ENCODE assay signal across 21 cellular contexts in the genomic region with DNA sequence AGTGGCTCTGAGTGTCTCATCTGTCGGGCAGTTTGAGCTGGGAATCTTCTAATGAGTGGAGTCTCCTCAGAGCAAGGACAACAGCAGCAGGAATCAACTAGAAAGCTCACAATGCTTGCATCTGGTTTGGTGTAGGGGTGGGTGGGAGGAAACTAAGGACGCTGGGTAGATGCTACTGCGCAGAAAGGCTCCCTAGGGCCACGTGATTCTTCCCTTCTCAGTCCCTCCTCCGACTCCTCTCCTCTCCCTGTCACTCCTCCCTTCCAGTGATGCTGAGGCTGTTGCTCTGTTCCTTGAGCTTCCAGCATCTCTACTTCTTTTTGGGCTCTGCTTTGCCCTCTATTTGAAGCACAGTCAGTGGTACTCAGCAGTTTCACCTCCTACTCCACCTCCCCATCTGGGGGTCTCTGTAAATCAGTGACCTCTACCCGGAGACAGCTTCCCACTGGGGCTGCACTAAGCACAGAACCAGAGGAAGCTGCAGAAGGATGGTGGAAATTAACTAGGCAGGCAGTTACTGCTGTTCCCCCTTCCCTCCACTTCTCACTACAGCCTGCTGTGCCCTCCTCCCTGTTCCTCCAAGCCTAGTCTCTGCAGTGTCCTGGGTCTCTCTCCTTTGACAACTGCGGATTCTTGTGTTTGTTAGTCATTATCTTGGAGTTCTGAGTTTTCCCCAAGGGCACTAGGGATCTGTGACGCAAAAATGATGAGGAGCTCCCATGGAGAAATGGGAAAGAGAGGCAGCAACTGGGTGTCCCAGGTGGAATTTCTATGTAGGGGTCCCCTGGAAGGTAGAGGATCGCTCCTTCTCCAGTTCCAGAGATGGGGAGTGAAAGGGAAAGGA. TPM values are rescaled to one million over a fixed set of nuclear protein-coding genes. Genes with fewer than 3 reads are reported as not detected.
DNase-seq lines count a peak whose midpoint lies in the region; ATAC-seq, FAIRE-seq and TF ChIP-seq lines count a peak whose summit lies in the region.
"Had no signal": no experiment of that assay in that cellular context is flagged by ENCODE, and none has a peak within 500 bp of the region (broad histone marks: within the 10 kb centered on the region; RNA-seq: fewer than 3 reads in every experiment).

No MANE protein-coding gene starts in this region.

- no peak overlapping the region for H3K4me3 Mint-ChIP-seq in type B pancreatic cell
- H3K4me3 Mint-ChIP-seq: activated naive CD8-positive, alpha-beta T cell treated with anti-CD3 and anti-CD28 coated beads, Interleukin-2, amount 50 U/mL, for 24 hours; T-cell had no signal

- CTCF ChIA-PET in Panc1 (lab: Charles Lee), result interaction anchor here (0.6 kb wide), 1 partner anchor 37 kb away, joined by 3 read pairs; no protein-coding TSS in a partner anchor
- CTCF ChIA-PET in H1 (lab: Charles Lee; ENCODE audit: partially characterized antibody), result interaction anchor here (0.6 to 2.6 kb wide), 7 partner anchors 10 to 1396 kb away, joined by 3 to 12 read pairs (median 4); a partner anchor contains a TSS

- TF ChIP-seq POLR2A in GM12892 (IDR thresholded peaks at IDR 0.05; ENCODE audit: low read depth, low read length), result no peak
- no peak for TF ChIP-seq POLR2A in H1 (IDR thresholded peaks at IDR 0.05; ENCODE audit: control extremely low read depth in 1 of 2, low read depth in 2 of 2, low read length in 2 of 2)

- no peaks in the 10 kb centered on the region for H3K9me3 ChIP-seq in Panc1 (ENCODE audit: control insufficient read depth, insufficient read depth, low read depth, low read length)
- no peaks in the 10 kb centered on the region for H3K9me3 ChIP-seq in H1 (ENCODE audit: insufficient read depth in 2 of 2, low read depth in 1 of 2, low read length in 1 of 2)
- H3K9me3 ChIP-seq in osteoblast (ENCODE audit: low read depth, low read length), result no peaks in the 10 kb centered on the region
- no peaks in the 10 kb centered on the region for H3K9me3 ChIP-seq in pancreas
- H3K9me3 ChIP-seq: lower lobe of right lung had no signal

- H3K4me2 ChIP-seq in H1 (ENCODE audit: insufficient read depth in 1 of 2, low read depth in 2 of 2, low read length in 2 of 2) (peak overlapping the region in 1 of 2 experiments; percentile 7; a peak in 1 of 4 replicates), osteoblast (ENCODE audit: insufficient read depth, low read length) (no peak overlapping the region)
- H3K4me2 ChIP-seq: hepatocyte had no signal

- no TSS peak for BruUV-seq in Panc1 (replicated peaks; lab: Mats Ljungman, UMichigan)

- intact Hi-C loops in Panc1 (cut with micrococcal nuclease; ENCODE audit: unreplicated experiment), result no loop called here
- intact Hi-C loops in pancreas (cut with DNase I), result no loop called here

- 58% methylated on average over 9 of the region's 9 CpGs; no CpG with 5 or more reads in 1 of the 2 experiments for WGBS in H1 (ENCODE audit: extremely low coverage in 1 of 2, insufficient coverage in 1 of 2, insufficient read length in 1 of 2, insufficient replicate concordance in 2 of 2, low coverage in 1 of 2, low lambda C conversion rate in 2 of 2, missing lambda C conversion rate in 1 of 2), 2 experiments
- 63 to 64% methylated on average over 9 of the region's 9 CpGs for WGBS in pancreas, 2 donors

- no peaks in the 10 kb centered on the region for H3K36me3 Mint-ChIP-seq in type B pancreatic cell

- H2BK20ac ChIP-seq in H1 (ENCODE audit: low read length), result no peak overlapping the region

- no peak overlapping the region for H3K56ac ChIP-seq in H1 (replicated peaks; ENCODE audit: insufficient read length, low read depth, low read length)

- FAIRE-seq in GM12892 (lab: Jason Lieb, UNC), result peak; percentile 24
- FAIRE-seq in H1 (lab: Jason Lieb, UNC), result no peak
- no peak for FAIRE-seq in pancreas (lab: Jason Lieb, UNC)
- FAIRE-seq: keratinocyte had no signal

- no peak overlapping the region for H3K14ac ChIP-seq in H1 (ENCODE audit: insufficient read length)

- no peak overlapping the region for H2BK5ac ChIP-seq in H1 (ENCODE audit: low read depth, low read length)

- no peak overlapping the region for H3K9ac ChIP-seq in H1 (replicated peaks in 1 of 4; ENCODE audit: extremely low read depth in 1 of 4, low read depth in 3 of 4, low read length in 3 of 4)

- H3K27ac ChIP-seq in Panc1 (ENCODE audit: low read length), result no peak overlapping the region
- peak overlapping the region; percentile 2; the same call in 1 of the 2 replicates for H3K27ac ChIP-seq in H1 (ENCODE audit: low read depth, low read length)
- H3K27ac ChIP-seq in osteoblast (ENCODE audit: low read depth, low read length), result no peak overlapping the region
- H3K27ac ChIP-seq in pancreas, result no peak overlapping the region
- H3K27ac ChIP-seq: hepatocyte, lower lobe of right lung had no signal

- no peak overlapping the region for H2BK15ac ChIP-seq in H1 (ENCODE audit: low read length)

- peaks cover 7% of the 10 kb centered on the region for H3K4me1 Mint-ChIP-seq in type B pancreatic cell (ENCODE audit: unreplicated experiment)

- in situ Hi-C loops in Panc1 (cut with HindIII; ENCODE audit: low pct_unique_long_range_greater_than_20kb, low sequenced_read_pairs) (no loop called here), GM13976 (cut with MboI; ENCODE audit: low sequenced_read_pairs, unreplicated experiment) (no loop called here)

- H3K27me3 ChIP-seq in Panc1 (ENCODE audit: control insufficient read depth, insufficient read depth, low read length), result no peaks in the 10 kb centered on the region
- H3K27me3 ChIP-seq in H1 (replicated peaks in 1 of 4; ENCODE audit: control insufficient read depth in 3 of 4, extremely low read depth in 1 of 4, insufficient read depth in 3 of 4, low read length in 3 of 4), result peaks cover 0 to 3% (median 1%) of the 10 kb centered on the region in 4 experiments; a peak in 1 of 7 replicates
- peaks cover 62% of the 10 kb centered on the region for H3K27me3 ChIP-seq in osteoblast (ENCODE audit: insufficient read depth, low read length)
- no peaks in the 10 kb centered on the region for H3K27me3 ChIP-seq in pancreas

- no peak overlapping the region for H3K27ac Mint-ChIP-seq in type B pancreatic cell
- H3K27ac Mint-ChIP-seq: activated naive CD8-positive, alpha-beta T cell treated with anti-CD3 and anti-CD28 coated beads, Interleukin-2, amount 50 U/mL, for 24 hours; activated T-helper 2 cell treated with anti-CD3 and anti-CD28 coated beads, Interferon-gamma antibody, Interleukin-2, Interleukin-4, amounts not matched to agents 10 μg/mL and 5 μg/mL and 100 μg/mL, durations not matched to agents 14 hours and 24 hours and 36 hours had no signal

- H3K36me3 ChIP-seq in Panc1 (ENCODE audit: control insufficient read depth, insufficient read depth, low read length) (no peaks in the 10 kb centered on the region), H1 (ENCODE audit: control insufficient read depth in 2 of 4, insufficient read depth in 4 of 4, low read length in 3 of 4) (no peaks in the 10 kb centered on the region), osteoblast (ENCODE audit: insufficient read depth, low read length) (no peaks in the 10 kb centered on the region), pancreas (no peaks in the 10 kb centered on the region)
- H3K36me3 ChIP-seq: lower lobe of right lung had no signal

- H3K79me1 ChIP-seq in H1 (ENCODE audit: low read depth, low read length), result no peaks in the 10 kb centered on the region

- H2AFZ ChIP-seq in H1 (ENCODE audit: low read length), result 0 out of 2 replicates have a peak overlapping the region, but pooled peaks have one; percentile 61
- no peak overlapping the region for H2AFZ ChIP-seq in osteoblast (ENCODE audit: low read length)
- H2AFZ ChIP-seq: hepatocyte had no signal

- TF ChIP-seq EP300 in H1 (IDR thresholded peaks at IDR 0.05; ENCODE audit: borderline replicate concordance in 1 of 2, low read depth in 2 of 2, low read length in 2 of 2), result no peak

- H3K23ac ChIP-seq in H1 (ENCODE audit: insufficient read length), result no peak overlapping the region

- no peak overlapping the region for H4K5ac ChIP-seq in H1 (ENCODE audit: insufficient read length, low read depth, low read length)

- H3K4me3 ChIP-seq in Panc1 (ENCODE audit: low read depth in 2 of 2, low read length in 2 of 2), result no peak overlapping the region
- H3K4me3 ChIP-seq in H1 (ENCODE audit: extremely low read depth in 1 of 4, insufficient read depth in 2 of 4, low read depth in 3 of 4, low read length in 4 of 4), result no peak overlapping the region
- no peak overlapping the region for H3K4me3 ChIP-seq in osteoblast (ENCODE audit: insufficient read depth, low read length)
- H3K4me3 ChIP-seq in pancreas, result no peak overlapping the region
- H3K4me3 ChIP-seq: hepatocyte, lower lobe of right lung had no signal

- H3K18ac ChIP-seq in H1 (ENCODE audit: extremely low read depth, low read length), result no peak overlapping the region

- no peaks in the 10 kb centered on the region for H3K4me1 ChIP-seq in Panc1 (ENCODE audit: control insufficient read depth, insufficient read depth, low read length)
- H3K4me1 ChIP-seq in H1 (replicated peaks in 1 of 4; ENCODE audit: control insufficient read depth in 3 of 4, insufficient read depth in 4 of 4, low read length in 3 of 4), result no peaks in the 10 kb centered on the region; a peak in 1 of 7 replicates
- H3K4me1 ChIP-seq in osteoblast (ENCODE audit: insufficient read depth, low read length), result no peaks in the 10 kb centered on the region
- no peaks in the 10 kb centered on the region for H3K4me1 ChIP-seq in pancreas
- H3K4me1 ChIP-seq: lower lobe of right lung had no signal

- no peak overlapping the region for H4K91ac ChIP-seq in H1 (replicated peaks; ENCODE audit: insufficient read length, low read length)

- ATAC-seq in Panc1, result peak; percentile 47; the same call in 1 of the 2 replicates
- no peak for ATAC-seq in pancreas
- no peak for ATAC-seq in HG02642 (IDR thresholded peaks at IDR 0.05; ENCODE audit: poor library complexity, unreplicated experiment)
- ATAC-seq: activated naive CD8-positive, alpha-beta T cell treated with anti-CD3 and anti-CD28 coated beads, Interleukin-2, amount 50 U/mL, for 24 hours; lower lobe of right lung; T-cell had no signal

- no peak overlapping the region for H2AK5ac ChIP-seq in H1 (ENCODE audit: low read depth, low read length)

- POLR2A ChIA-PET in Panc1 (lab: Charles Lee) (interaction anchor here (0.7 kb wide), 2 partner anchors 38 to 433 kb away, joined by 8 to 17 read pairs; no protein-coding TSS in a partner anchor), H1 (lab: Charles Lee; ENCODE audit: partially characterized antibody) (interaction anchor here (0.8 kb wide), 1 partner anchor 27 kb away, joined by 4 read pairs; no protein-coding TSS in a partner anchor)

- H4K20me1 ChIP-seq in H1 (replicated peaks in 1 of 2; ENCODE audit: control insufficient read depth in 1 of 2, insufficient read depth in 2 of 2, low read length in 2 of 2), result no peaks in the 10 kb centered on the region
- no peaks in the 10 kb centered on the region for H4K20me1 ChIP-seq in osteoblast (ENCODE audit: insufficient read depth, low read length)

- no peak overlapping the region; the same call in 1 of the 2 replicates for H2BK12ac ChIP-seq in H1 (ENCODE audit: low read depth, low read length)

- DNase-seq in GM12892 (ENCODE audit: insufficient read length) (no peak), Panc1 (ENCODE audit: low read depth, low spot score) (no peak), H1 (ENCODE audit: low read depth in 1 of 2, low spot score in 2 of 2) (no peak), osteoblast (ENCODE audit: insufficient read length, low spot score, missing footprints) (peak; percentile 65), pancreas (no peak), GM13976 (ENCODE audit: low spot score) (no peak), type B pancreatic cell (ENCODE audit: extremely low spot score, unreplicated experiment) (no peak)
- DNase-seq: activated CD4-positive, alpha-beta T cell treated with anti-CD3 and anti-CD28 coated beads for 48 hours; activated naive CD8-positive, alpha-beta T cell treated with anti-CD3 and anti-CD28 coated beads, Interleukin-2, amount 50 U/mL, for 24 hours; cortex of kidney; lower lobe of right lung; NCI-H1105 treated with DMSO at 0.1 percent for 48 hours; NCI-H2107; NCI-H510A treated with DMSO at 0.1 percent for 48 hours; occipital lobe; stimulated activated CD8-positive, alpha-beta memory T cell treated with anti-CD3 and anti-CD28 coated beads, Interleukin-4, amount 100 ng/mL, for 48 hours; T-cell had no signal

- H3K4ac ChIP-seq in H1 (replicated peaks; ENCODE audit: insufficient read length, low read depth, low read length), result no peak overlapping the region

- H3K27me3 Mint-ChIP-seq in type B pancreatic cell, result peaks cover 54% of the 10 kb centered on the region

- TF ChIP-seq CTCF in Panc1 (IDR thresholded peaks at IDR 0.05) (no peak), H1 (IDR thresholded peaks at IDR 0.05; ENCODE audit: control extremely low read depth in 1 of 3, insufficient read depth in 1 of 3, low read depth in 1 of 3, low read length in 3 of 3) (no peak), osteoblast (IDR thresholded peaks at IDR 0.05; ENCODE audit: extremely low read depth, low read depth, low read length) (no peak), pancreas (IDR thresholded peaks at IDR 0.05) (no peak), GM13976 (IDR thresholded peaks at IDR 0.05; ENCODE audit: borderline replicate concordance, control extremely low read depth, extremely low read depth, insufficient read depth, missing control alignments) (no peak), type B pancreatic cell (conservative IDR thresholded peaks at IDR 0.05) (no peak)

- H3K23me2 ChIP-seq in H1 (ENCODE audit: low read depth, low read length), result no peaks in the 10 kb centered on the region

- no peak for TF ChIP-seq RAD21 in H1 (IDR thresholded peaks at IDR 0.05 in 1 of 2, conservative IDR thresholded peaks at IDR 0.05 in 1 of 2; ENCODE audit: low read depth in 2 of 2, low read length in 2 of 2)

- no peak overlapping the region for H4K8ac ChIP-seq in H1 (ENCODE audit: extremely low read depth, insufficient read depth, low read length)

- H3K79me2 ChIP-seq in H1 (ENCODE audit: control insufficient read depth in 1 of 2, insufficient read depth in 2 of 2, low read length in 2 of 2) (no peaks in the 10 kb centered on the region), osteoblast (ENCODE audit: insufficient read depth, low read length) (no peaks in the 10 kb centered on the region)
- H3K79me2 ChIP-seq: hepatocyte had no signal

- H3K9me3 Mint-ChIP-seq in type B pancreatic cell, result no peaks in the 10 kb centered on the region
- H3K9me3 Mint-ChIP-seq: activated naive CD8-positive, alpha-beta T cell treated with anti-CD3 and anti-CD28 coated beads, Interleukin-2, amount 50 U/mL, for 24 hours; activated T-helper 2 cell treated with anti-CD3 and anti-CD28 coated beads, Interferon-gamma antibody, Interleukin-2, Interleukin-4, amounts not matched to agents 10 μg/mL and 5 μg/mL and 100 μg/mL, durations not matched to agents 14 hours and 24 hours and 36 hours; T-cell had no signal

- no peak overlapping the region for H2BK120ac ChIP-seq in H1 (replicated peaks; ENCODE audit: low read depth, low read length)

RNA-seq across cellular contexts. Expression of a gene that starts 5.8 kb away (rescaled TPM):
- not detected for polyA plus RNA-seq in GM12892 (2012; ENCODE audit: missing spikeins)
- total RNA-seq in Panc1 (2021; ENCODE audit: unreplicated experiment), result not detected
- not detected for polyA plus RNA-seq in Panc1 (2012; ENCODE audit: insufficient read length)
- total RNA-seq in H1 (2021; fragmentation: NEBNext Ultra II Directional; extraction: Animal tissue kit (Norgen Biotek cat#: 25700)), result not detected in 2 replicates
- polyA plus RNA-seq in H1 (2011; rRNA removed), result 0.03 TPM in 1 of 2 replicates, not detected in the other
- polyA plus RNA-seq in H1 (2011; cell fraction: cytosol; rRNA removed), result not detected
- not detected for polyA plus RNA-seq in H1 (2011; cell fraction: nucleus; rRNA removed)
- polyA plus RNA-seq in H1 (2012, experiment 1 of 2), result 0.05 TPM in 1 of 4 replicates, not detected in the others
- polyA plus RNA-seq in H1 (2012, experiment 2 of 2), result not detected
- not detected for polyA plus RNA-seq in H1 (2013, experiment 1 of 2)
- not detected for polyA plus RNA-seq in H1 (2013, experiment 2 of 2)
- not detected in 2 replicates for polyA minus RNA-seq in H1 (2011; rRNA and poly(A)+ RNA removed)
- not detected for polyA minus RNA-seq in H1 (2011; cell fraction: cytosol; rRNA and poly(A)+ RNA removed)
- 0.30 TPM for polyA minus RNA-seq in H1 (2011; cell fraction: nucleus; rRNA and poly(A)+ RNA removed)
- total RNA-seq in osteoblast, result not detected in 2 replicates
- under 1 TPM; 0.15 to 0.52 (median 0.26) TPM for total RNA-seq in pancreas
- under 1 TPM; 0.27 to 0.89 TPM for polyA plus RNA-seq in pancreas
- not detected in 2 replicates for total RNA-seq in type B pancreatic cell (ENCODE audit: low replicate concordance)
- total RNA-seq: activated T-helper 2 cell treated with anti-CD3 and anti-CD28 coated beads, Interferon-gamma antibody, Interleukin-2, Interleukin-4, amounts not matched to agents 10 μg/mL and 5 μg/mL and 100 μg/mL, durations not matched to agents 14 hours and 24 hours and 36 hours; hepatocyte; occipital lobe had no signal
- polyA plus RNA-seq: hepatocyte, keratinocyte had no signal

RNA-seq across cellular contexts. Expression of a gene that starts 9.1 kb away (rescaled TPM):
- 6.4 TPM for polyA plus RNA-seq in GM12892 (2012; ENCODE audit: missing spikeins)
- total RNA-seq in Panc1 (2021; ENCODE audit: unreplicated experiment), result 33.6 TPM
- 21.8 TPM for polyA plus RNA-seq in Panc1 (2012; ENCODE audit: insufficient read length)
- 23.8 and 26.1 TPM in 2 replicates for total RNA-seq in H1 (2021; fragmentation: NEBNext Ultra II Directional; extraction: Animal tissue kit (Norgen Biotek cat#: 25700))
- 7.7 and 9.9 TPM in 2 replicates for polyA plus RNA-seq in H1 (2011; rRNA removed)
- 11.5 TPM for polyA plus RNA-seq in H1 (2011; cell fraction: cytosol; rRNA removed)
- 10.3 TPM for polyA plus RNA-seq in H1 (2011; cell fraction: nucleus; rRNA removed)
- 15.2 to 18.5 TPM (median 16.9 TPM) in 4 replicates for polyA plus RNA-seq in H1 (2012, experiment 1 of 2)
- polyA plus RNA-seq in H1 (2012, experiment 2 of 2), result 3.5 TPM
- polyA plus RNA-seq in H1 (2013, experiment 1 of 2), result 15.1 TPM
- polyA plus RNA-seq in H1 (2013, experiment 2 of 2), result 15.0 TPM
- polyA minus RNA-seq in H1 (2011; rRNA and poly(A)+ RNA removed), result 17.9 and 19.3 TPM in 2 replicates
- 8.6 TPM for polyA minus RNA-seq in H1 (2011; cell fraction: cytosol; rRNA and poly(A)+ RNA removed)
- 11.3 TPM for polyA minus RNA-seq in H1 (2011; cell fraction: nucleus; rRNA and poly(A)+ RNA removed)
- 1.1 and 1.2 TPM in 2 replicates for total RNA-seq in osteoblast
- total RNA-seq in pancreas, result 1 to 10 TPM; 2.6 to 7.5 (median 4.1) TPM
- 1 to 10 TPM; 2.6 to 4.2 TPM for polyA plus RNA-seq in pancreas
- total RNA-seq in type B pancreatic cell (ENCODE audit: low replicate concordance), result 8.9 and 10.0 TPM in 2 replicates

RNA-seq across cellular contexts. Expression of a gene that starts 32.2 kb away (rescaled TPM):
- not detected for polyA plus RNA-seq in GM12892 (2012; ENCODE audit: missing spikeins)
- total RNA-seq in Panc1 (2021; ENCODE audit: unreplicated experiment) (not detected), osteoblast (not detected in 2 replicates), pancreas (10 to 100 TPM; 11.9 to 28.8 (median 23.1) TPM), type B pancreatic cell (ENCODE audit: low replicate concordance) (not detected in 2 replicates)
- not detected for polyA plus RNA-seq in Panc1 (2012; ENCODE audit: insufficient read length)
- total RNA-seq in H1 (2021; fragmentation: NEBNext Ultra II Directional; extraction: Animal tissue kit (Norgen Biotek cat#: 25700)), result 0.52 and 0.54 TPM in 2 replicates
- polyA plus RNA-seq in H1 (2011; rRNA removed) (0.44 and 0.52 TPM in 2 replicates), pancreas (10 to 100 TPM; 17.1 to 36.7 TPM)
- 0.47 TPM for polyA plus RNA-seq in H1 (2011; cell fraction: cytosol; rRNA removed)
- 0.66 TPM for polyA plus RNA-seq in H1 (2011; cell fraction: nucleus; rRNA removed)
- 0.28 to 0.44 TPM (median 0.37 TPM) in 4 replicates for polyA plus RNA-seq in H1 (2012, experiment 1 of 2)
- polyA plus RNA-seq in H1 (2012, experiment 2 of 2), result 0.39 TPM
- polyA plus RNA-seq in H1 (2013, experiment 1 of 2), result 0.30 TPM
- polyA plus RNA-seq in H1 (2013, experiment 2 of 2), result 0.28 TPM
- 0.76 and 0.90 TPM in 2 replicates for polyA minus RNA-seq in H1 (2011; rRNA and poly(A)+ RNA removed)
- 0.44 TPM for polyA minus RNA-seq in H1 (2011; cell fraction: cytosol; rRNA and poly(A)+ RNA removed)
- polyA minus RNA-seq in H1 (2011; cell fraction: nucleus; rRNA and poly(A)+ RNA removed), result 1.2 TPM

RNA-seq across cellular contexts. Expression of a gene that starts 36.1 kb away (rescaled TPM):
- 95.4 TPM for polyA plus RNA-seq in GM12892 (2012; ENCODE audit: missing spikeins)
- total RNA-seq in Panc1 (2021; ENCODE audit: unreplicated experiment), result 98.3 TPM
- 87.4 TPM for polyA plus RNA-seq in Panc1 (2012; ENCODE audit: insufficient read length)
- 96.4 and 113 TPM in 2 replicates for total RNA-seq in H1 (2021; fragmentation: NEBNext Ultra II Directional; extraction: Animal tissue kit (Norgen Biotek cat#: 25700))
- polyA plus RNA-seq in H1 (2011; rRNA removed), result 64.7 and 74.9 TPM in 2 replicates
- 81.9 TPM for polyA plus RNA-seq in H1 (2011; cell fraction: cytosol; rRNA removed)
- polyA plus RNA-seq in H1 (2011; cell fraction: nucleus; rRNA removed), result 80.9 TPM
- polyA plus RNA-seq in H1 (2012, experiment 1 of 2), result 90.9 to 124 TPM (median 106 TPM) in 4 replicates
- 102 TPM for polyA plus RNA-seq in H1 (2012, experiment 2 of 2)
- 69.8 TPM for polyA plus RNA-seq in H1 (2013, experiment 1 of 2)
- 74.0 TPM for polyA plus RNA-seq in H1 (2013, experiment 2 of 2)
- 56.2 and 74.3 TPM in 2 replicates for polyA minus RNA-seq in H1 (2011; rRNA and poly(A)+ RNA removed)
- polyA minus RNA-seq in H1 (2011; cell fraction: cytosol; rRNA and poly(A)+ RNA removed), result 48.1 TPM
- 50.0 TPM for polyA minus RNA-seq in H1 (2011; cell fraction: nucleus; rRNA and poly(A)+ RNA removed)
- 68.4 and 73.8 TPM in 2 replicates for total RNA-seq in osteoblast
- total RNA-seq in pancreas, result 10 to 100 TPM; 21.8 to 27.9 (median 24.6) TPM
- polyA plus RNA-seq in pancreas, result 10 to 100 TPM; 47.0 to 61.9 TPM
- 80.4 and 92.1 TPM in 2 replicates for total RNA-seq in type B pancreatic cell (ENCODE audit: low replicate concordance)

RNA-seq across cellular contexts. Expression of a gene that starts 40.2 kb away (rescaled TPM):
- polyA plus RNA-seq in GM12892 (2012; ENCODE audit: missing spikeins), result not detected
- total RNA-seq in Panc1 (2021; ENCODE audit: unreplicated experiment) (1.2 TPM), osteoblast (not detected in 2 replicates), pancreas (1 to 10 TPM in 1 of 6 donors, under 1 TPM in 5; 0.35 to 1.2 (median 0.59) TPM), type B pancreatic cell (ENCODE audit: low replicate concordance) (0.43 and 0.45 TPM in 2 replicates)
- 1.1 TPM for polyA plus RNA-seq in Panc1 (2012; ENCODE audit: insufficient read length)
- total RNA-seq in H1 (2021; fragmentation: NEBNext Ultra II Directional; extraction: Animal tissue kit (Norgen Biotek cat#: 25700)), result 0.54 and 0.71 TPM in 2 replicates
- polyA plus RNA-seq in H1 (2011; rRNA removed) (0.41 and 0.60 TPM in 2 replicates), pancreas (under 1 TPM; 0.40 to 0.68 TPM)
- 0.58 TPM for polyA plus RNA-seq in H1 (2011; cell fraction: cytosol; rRNA removed)
- polyA plus RNA-seq in H1 (2011; cell fraction: nucleus; rRNA removed), result 1.00 TPM
- polyA plus RNA-seq in H1 (2012, experiment 1 of 2), result 0.80 to 1.0 TPM (median 0.90 TPM) in 4 replicates
- 0.14 TPM for polyA plus RNA-seq in H1 (2012, experiment 2 of 2)
- 0.30 TPM for polyA plus RNA-seq in H1 (2013, experiment 1 of 2)
- polyA plus RNA-seq in H1 (2013, experiment 2 of 2), result 0.48 TPM
- polyA minus RNA-seq in H1 (2011; rRNA and poly(A)+ RNA removed), result not detected in 2 replicates
- 0.66 TPM for polyA minus RNA-seq in H1 (2011; cell fraction: cytosol; rRNA and poly(A)+ RNA removed)
- 1.6 TPM for polyA minus RNA-seq in H1 (2011; cell fraction: nucleus; rRNA and poly(A)+ RNA removed)
- total RNA-seq: hepatocyte had no signal
